In genomic region chr11:65502852-65503603, GRCh38 we compare ENCODE assay signal across 9 cellular contexts. TPM values are rescaled to one million over a fixed set of nuclear protein-coding genes. Genes with fewer than 3 reads are reported as not detected.
A peak's percentile ranks its signal among the peaks of the same experiment; 100 is the strongest.
DNase-seq lines count a peak whose midpoint lies in the region; ATAC-seq, FAIRE-seq and TF ChIP-seq lines count a peak whose summit lies in the region.
"Had no signal": no experiment of that assay in that cellular context is flagged by ENCODE, and none has a peak within 500 bp of the region (broad histone marks: within the 10 kb centered on the region; RNA-seq: fewer than 3 reads in every experiment).

No MANE protein-coding gene starts in this region.

- peak overlapping the region; percentile 96 for H3K9ac ChIP-seq in skeletal muscle satellite cell (ENCODE audit: low read depth, low read length)

- H3K36me3 ChIP-seq in GM23338 (ENCODE audit: insufficient read depth) (peaks cover 57% of the 10 kb centered on the region), Peyer's patch (peaks cover 0 to 59% (median 0%) of the 10 kb centered on the region in 3 donors), skeletal muscle satellite cell (ENCODE audit: insufficient read depth, low read length) (peaks cover 69% of the 10 kb centered on the region)

- peaks cover 61% of the 10 kb centered on the region for H4K20me1 ChIP-seq in GM23338 (replicated peaks; ENCODE audit: insufficient read depth)

- TF ChIP-seq CTCF in GM23338 (conservative IDR thresholded peaks at IDR 0.05; ENCODE audit: low read depth in 2 of 2) = no peak
- TF ChIP-seq CTCF in Peyer's patch (IDR thresholded peaks at IDR 0.05) = no peak
- TF ChIP-seq CTCF in foreskin keratinocyte (conservative IDR thresholded peaks at IDR 0.05) = peak; percentile 5

- H3K4me1 ChIP-seq in GM23338 (ENCODE audit: insufficient read depth) = peaks cover 25% of the 10 kb centered on the region
- peaks cover 0 to 37% (median 29%) of the 10 kb centered on the region in 4 donors for H3K4me1 ChIP-seq in Peyer's patch
- peaks cover 7% of the 10 kb centered on the region for H3K4me1 ChIP-seq in foreskin keratinocyte
- peaks cover 13% of the 10 kb centered on the region for H3K4me1 ChIP-seq in skeletal muscle satellite cell (ENCODE audit: control insufficient read depth, insufficient read depth, low read length)

- H3K27me3 ChIP-seq in GM23338 (ENCODE audit: insufficient read depth) (no peaks in the 10 kb centered on the region), Peyer's patch (no peaks in the 10 kb centered on the region), foreskin keratinocyte (no peaks in the 10 kb centered on the region), skeletal muscle satellite cell (ENCODE audit: control insufficient read depth, insufficient read depth, low read length) (no peaks in the 10 kb centered on the region)

- DNase-seq in GM23338 (ENCODE audit: low spot score) = no peak
- peak in 1 of 3 donors; percentile 45 for DNase-seq in Peyer's patch
- DNase-seq in foreskin keratinocyte = peak in 1 of 2 donors; percentile 53
- no peak for DNase-seq in mesenteric fat pad (ENCODE audit: low spot score)
- DNase-seq in GM19240 (ENCODE audit: insufficient read length, low spot score) = no peak
- no peak for DNase-seq in urothelium cell line (ENCODE audit: low spot score)
- DNase-seq: activated B cell treated with CpG ODN at 0.5 μM for 24 hours had no signal

- H3K36me3 Mint-ChIP-seq in GM23338 (ENCODE audit: low read depth) = no peaks in the 10 kb centered on the region; the same call in 2 of the 3 replicates

- peaks cover 81% of the 10 kb centered on the region for H3K79me2 ChIP-seq in GM23338 (replicated peaks; ENCODE audit: insufficient read depth)

- TF ChIP-seq POLR2A in Peyer's patch (IDR thresholded peaks at IDR 0.05) = peak; percentile 38 to 50

- H3K4me2 ChIP-seq in GM23338 = peak overlapping the region; percentile 84
- peak overlapping the region; percentile 76 for H3K4me2 ChIP-seq in skeletal muscle satellite cell (ENCODE audit: low read length)

- ATAC-seq in GM23338 (no peak), foreskin keratinocyte (no peak), GM18873 (IDR thresholded peaks at IDR 0.05; ENCODE audit: low FRiP score, unreplicated experiment) (no peak)

- peaks cover 81% of the 10 kb centered on the region for H3F3A ChIP-seq in GM23338 (replicated peaks; ENCODE audit: low read depth)

- H3K9me2 ChIP-seq in GM23338 (ENCODE audit: insufficient read depth) = no peaks in the 10 kb centered on the region

- H3K9me3 Mint-ChIP-seq in GM23338 = peaks cover 13% of the 10 kb centered on the region; the same call in 2 of the 3 replicates
- H3K9me3 Mint-ChIP-seq: activated B cell treated with CpG ODN at 0.5 μM for 24 hours had no signal

- H3K27ac ChIP-seq in GM23338 (ENCODE audit: low read depth) (peak overlapping the region; percentile 100; the same call in 1 of the 2 replicates), Peyer's patch (peak overlapping the region; percentile 91 to 99 (median 98)), foreskin keratinocyte (peak overlapping the region; percentile 97)

- H3K9me3 ChIP-seq in Peyer's patch = no peaks in the 10 kb centered on the region
- no peaks in the 10 kb centered on the region for H3K9me3 ChIP-seq in skeletal muscle satellite cell (replicated peaks; ENCODE audit: low read length)

- H3K27me3 Mint-ChIP-seq in GM23338 (ENCODE audit: insufficient read depth, low read depth, poor library complexity) = peaks cover 47% of the 10 kb centered on the region
- H3K27me3 Mint-ChIP-seq: activated B cell treated with CpG ODN at 0.5 μM for 24 hours had no signal

- H3K4me1 Mint-ChIP-seq in GM23338 = peaks cover 40% of the 10 kb centered on the region

- FAIRE-seq in urothelium cell line (lab: Jason Lieb, UNC) = no peak

- H2AFZ ChIP-seq in GM23338 = no peak overlapping the region

- no peak overlapping the region for H3K4me3 Mint-ChIP-seq in GM23338
- H3K4me3 Mint-ChIP-seq: activated B cell treated with CpG ODN at 0.5 μM for 24 hours had no signal

- no peak overlapping the region for H3K27ac Mint-ChIP-seq in GM23338

- H3K4me3 ChIP-seq in GM23338 (peak overlapping the region; percentile 65), Peyer's patch (peak overlapping the region; percentile 67 to 84 (median 80)), skeletal muscle satellite cell (ENCODE audit: low read length) (peak overlapping the region; percentile 88)

TF ChIP-seq in GM23338, 12 proteins besides CTCF, POLR2A, EP300 and RAD21 (continues in another document):
- TF ChIP-seq REST (IDR thresholded peaks at IDR 0.05; ENCODE audit: unreplicated experiment) (no peak), EZH2phosphoT487 (IDR thresholded peaks at IDR 0.05; ENCODE audit: unreplicated experiment) (no peak), EZH2 (IDR thresholded peaks at IDR 0.05; ENCODE audit: low read depth, unreplicated experiment) (no peak)

RNA-seq across cellular contexts. Expression of gene MALAT1, which starts 4.2 kb away (rescaled TPM):
- total RNA-seq in GM23338 (2014; rRNA removed; shearing (Covaris generic)) = 1,789 and 2,206 TPM in 2 replicates
- 4,618 and 6,020 TPM in 2 replicates for polyA plus RNA-seq in GM23338 (2016; fragmentation: Nextera tagmentation; extraction: Ambion mirVana)
- over 10,000 TPM; 10,683 to 28,425 (median 19,356) TPM for total RNA-seq in Peyer's patch
- 1,538 and 2,710 TPM in 2 replicates for total RNA-seq in foreskin keratinocyte
- polyA plus RNA-seq in foreskin keratinocyte = 10.1 and 11.9 TPM in 2 replicates
- 6,738 and 7,377 TPM in 2 replicates for total RNA-seq in skeletal muscle satellite cell (2012; rRNA removed)
- total RNA-seq in mesenteric fat pad = 11,495 TPM

RNA-seq across cellular contexts. Expression of gene SCYL1, which starts 21.9 kb away (rescaled TPM):
- 55.1 and 66.1 TPM in 2 replicates for total RNA-seq in GM23338 (2014; rRNA removed; shearing (Covaris generic))
- polyA plus RNA-seq in GM23338 (2016; fragmentation: Nextera tagmentation; extraction: Ambion mirVana) = 52.7 and 61.7 TPM in 2 replicates
- 10 to 100 TPM; 73.4 to 88.1 (median 79.0) TPM for total RNA-seq in Peyer's patch
- total RNA-seq in foreskin keratinocyte = 62.2 and 66.1 TPM in 2 replicates
- polyA plus RNA-seq in foreskin keratinocyte = 62.0 and 62.8 TPM in 2 replicates
- 92.8 and 102 TPM in 2 replicates for total RNA-seq in skeletal muscle satellite cell (2012; rRNA removed)
- total RNA-seq in mesenteric fat pad = 87.0 TPM

RNA-seq across cellular contexts. Expression of gene LTBP3, which starts 55.1 kb away (rescaled TPM):
- total RNA-seq in GM23338 (2014; rRNA removed; shearing (Covaris generic)) = 29.2 and 29.8 TPM in 2 replicates
- polyA plus RNA-seq in GM23338 (2016; fragmentation: Nextera tagmentation; extraction: Ambion mirVana) (9.5 and 11.9 TPM in 2 replicates), foreskin keratinocyte (14.8 and 19.3 TPM in 2 replicates)
- total RNA-seq in Peyer's patch (100 to 1,000 TPM in 1 of 4 donors, 10 to 100 TPM in 3; 42.0 to 150 (median 88.3) TPM), foreskin keratinocyte (11.5 and 15.1 TPM in 2 replicates), mesenteric fat pad (91.9 TPM)
- total RNA-seq in skeletal muscle satellite cell (2012; rRNA removed) = 40.0 and 50.7 TPM in 2 replicates
